22 cellular contexts compared by ENCODE assay signal in the genomic region with DNA sequence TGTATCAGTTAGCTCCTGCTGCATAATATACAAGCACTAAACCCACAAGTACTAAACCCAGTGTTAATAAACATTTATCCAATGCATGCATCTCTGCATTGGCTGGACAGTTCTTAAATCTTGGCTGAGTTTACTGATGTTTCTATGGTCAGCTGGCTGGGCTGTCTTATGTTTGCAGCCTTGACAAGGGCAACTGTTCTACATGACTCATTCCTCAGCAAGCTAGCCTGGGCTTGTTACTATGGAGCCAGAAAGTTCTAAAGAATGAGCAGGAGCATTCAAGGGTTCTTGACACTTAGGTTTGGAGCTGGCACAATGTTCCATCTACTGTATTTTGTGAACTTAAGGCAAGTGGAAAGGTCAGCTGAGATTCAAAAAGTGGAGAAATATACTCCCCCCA.
"Had no signal": no experiment of that assay in that cellular context is flagged by ENCODE, and none has a peak within 500 bp of the region (broad histone marks: within the 10 kb centered on the region; RNA-seq: fewer than 3 reads in every experiment).

No MANE protein-coding gene starts in this region.

- H3K9me3 Mint-ChIP-seq: activated CD8-positive, alpha-beta T cell treated with anti-CD3 and anti-CD28 coated beads for 36 hours; activated T-helper 2 cell treated with anti-CD3 and anti-CD28 coated beads, Interferon-gamma antibody, Interleukin-2, Interleukin-4, amounts not matched to agents 10 μg/mL and 5 μg/mL and 100 μg/mL, durations not matched to agents 14 hours and 24 hours and 36 hours had no signal

- DNase-seq: activated CD4-positive, alpha-beta T cell treated with anti-CD3 and anti-CD28 coated beads for 4 hours; activated CD8-positive, alpha-beta memory T cell treated with anti-CD3 and anti-CD28 coated beads, Interleukin-2, amount 50 U/mL, for 4 hours; activated CD8-positive, alpha-beta T cell treated with anti-CD3 and anti-CD28 coated beads for 36 hours; activated gamma-delta T cell treated with Interleukin-2 at 50 U/mL for 16 hours; activated naive CD4-positive, alpha-beta T cell treated with anti-CD3 and anti-CD28 coated beads, Interleukin-2, amount 10 ng/mL, durations not matched to agents 7 days and 5 days; activated naive CD8-positive, alpha-beta T cell treated with anti-CD3 and anti-CD28 coated beads for 36 hours; activated T-cell treated with anti-CD3 and anti-CD28 coated beads, Interleukin-2, amount 50 U/mL, for 72 hours; adrenal gland; anterior cingulate cortex; body of pancreas; KG1; NCI-H1048; NCI-H1694; NCI-H2107; NCI-H446; NCI-H524; PC-3; SHP77 had no signal

- H3K27me3 ChIP-seq: adrenal gland, body of pancreas, cardiac muscle cell had no signal

- H3K4me3 Mint-ChIP-seq: activated CD8-positive, alpha-beta T cell treated with anti-CD3 and anti-CD28 coated beads for 36 hours; activated naive CD4-positive, alpha-beta T cell treated with anti-CD3 and anti-CD28 coated beads, Interleukin-2, amount 10 ng/mL, durations not matched to agents 7 days and 5 days; activated naive CD8-positive, alpha-beta T cell treated with anti-CD3 and anti-CD28 coated beads for 36 hours; activated T-cell treated with anti-CD3 and anti-CD28 coated beads, Interleukin-2, amount 50 U/mL, for 72 hours; T-helper 1 cell treated with Interleukin-12 subunit alpha and Interleukin-12 subunit beta and Interleukin-4 antibody, amounts not matched to agents 30 μg/mL and 1 μg/mL, for 36 hours had no signal

- H3K36me3 ChIP-seq: adrenal gland, cardiac muscle cell had no signal

- H3K27ac Mint-ChIP-seq: activated CD8-positive, alpha-beta T cell treated with anti-CD3 and anti-CD28 coated beads for 36 hours; activated naive CD4-positive, alpha-beta T cell treated with anti-CD3 and anti-CD28 coated beads, Interleukin-2, amount 10 ng/mL, durations not matched to agents 7 days and 5 days; activated naive CD8-positive, alpha-beta T cell treated with anti-CD3 and anti-CD28 coated beads for 36 hours; activated T-cell treated with anti-CD3 and anti-CD28 coated beads, Interleukin-2, amount 50 U/mL, for 72 hours; activated T-helper 2 cell treated with anti-CD3 and anti-CD28 coated beads, Interferon-gamma antibody, Interleukin-2, Interleukin-4, amounts not matched to agents 10 μg/mL and 5 μg/mL and 100 μg/mL, durations not matched to agents 14 hours and 24 hours and 36 hours; T-helper 1 cell treated with Interleukin-12 subunit alpha and Interleukin-12 subunit beta and Interleukin-4 antibody, amounts not matched to agents 30 μg/mL and 1 μg/mL, for 36 hours had no signal

- H3K36me3 Mint-ChIP-seq: activated naive CD4-positive, alpha-beta T cell treated with anti-CD3 and anti-CD28 coated beads, Interleukin-2, amount 10 ng/mL, durations not matched to agents 7 days and 5 days; activated naive CD8-positive, alpha-beta T cell treated with anti-CD3 and anti-CD28 coated beads for 36 hours had no signal

- H3K27me3 Mint-ChIP-seq: activated CD8-positive, alpha-beta T cell treated with anti-CD3 and anti-CD28 coated beads for 36 hours; activated naive CD4-positive, alpha-beta T cell treated with anti-CD3 and anti-CD28 coated beads, Interleukin-2, amount 10 ng/mL, durations not matched to agents 7 days and 5 days; activated naive CD8-positive, alpha-beta T cell treated with anti-CD3 and anti-CD28 coated beads for 36 hours had no signal

- H3K27ac ChIP-seq: adrenal gland, body of pancreas, cardiac muscle cell had no signal

- H3K9me3 ChIP-seq: adrenal gland, body of pancreas had no signal

- H3K4me3 ChIP-seq: adrenal gland, body of pancreas, cardiac muscle cell had no signal

- H3K4me1 ChIP-seq: adrenal gland, body of pancreas had no signal

- FAIRE-seq: RCC 7860 had no signal

- H3K4me1 Mint-ChIP-seq: activated naive CD4-positive, alpha-beta T cell treated with anti-CD3 and anti-CD28 coated beads, Interleukin-2, amount 10 ng/mL, durations not matched to agents 7 days and 5 days; activated naive CD8-positive, alpha-beta T cell treated with anti-CD3 and anti-CD28 coated beads for 36 hours had no signal
